Comparison of ENCODE assay signal across 8 cellular contexts in genomic region chr10:110864662-110865140, GRCh38. TPM values are rescaled to one million over a fixed set of nuclear protein-coding genes. Genes with fewer than 3 reads are reported as not detected.
DNase-seq lines count a peak whose midpoint lies in the region; ATAC-seq, FAIRE-seq and TF ChIP-seq lines count a peak whose summit lies in the region.

No MANE protein-coding gene starts in this region.

- no peak overlapping the region for H3K27ac ChIP-seq in trophoblast cell (ENCODE audit: low read depth, low read length)

- no peak overlapping the region for H4K8ac ChIP-seq in trophoblast cell (ENCODE audit: low read depth, low read length)

- no peak overlapping the region for H3K9ac ChIP-seq in trophoblast cell (ENCODE audit: low read length)

- no peak overlapping the region for H3K14ac ChIP-seq in trophoblast cell (ENCODE audit: low read length)

- no peak for TF ChIP-seq CTCF in CD14-positive monocyte (IDR thresholded peaks at IDR 0.05)

- H3K36me3 ChIP-seq in trophoblast cell (ENCODE audit: control insufficient read depth in 1 of 2, insufficient read depth in 2 of 2, low read length in 2 of 2): no peaks in the 10 kb centered on the region

- intact Hi-C loops in CD14-positive monocyte (cut with micrococcal nuclease): no loop called here

- H2BK12ac ChIP-seq in trophoblast cell (ENCODE audit: low read length): peak overlapping the region; percentile 89

- H4K91ac ChIP-seq in trophoblast cell (ENCODE audit: low read depth, low read length): peak overlapping the region; percentile 52

- peak overlapping the region; percentile 95 to 99 (median 98) for H3K27ac Mint-ChIP-seq in CD14-positive monocyte
- peak overlapping the region; percentile 87 to 99 for H3K27ac Mint-ChIP-seq in effector memory CD8-positive, alpha-beta T cell

- H3K27me3 ChIP-seq in trophoblast cell (ENCODE audit: insufficient read depth, low read length): no peaks in the 10 kb centered on the region

- H3K9me3 ChIP-seq in trophoblast cell (ENCODE audit: insufficient read depth, low read depth, low read length): no peaks in the 10 kb centered on the region

- no peak overlapping the region for H3K4me2 ChIP-seq in trophoblast cell (ENCODE audit: low read length)

- H3K4me3 Mint-ChIP-seq in CD14-positive monocyte: peak overlapping the region; percentile 58 to 91
- H3K4me3 Mint-ChIP-seq in effector memory CD8-positive, alpha-beta T cell: peak overlapping the region; percentile 82 to 87

- no peak overlapping the region for H2BK120ac ChIP-seq in trophoblast cell (ENCODE audit: insufficient read depth, low read length, poor library complexity)

- H3K9me3 Mint-ChIP-seq in CD14-positive monocyte: no peaks in the 10 kb centered on the region
- H3K9me3 Mint-ChIP-seq in effector memory CD8-positive, alpha-beta T cell: no peaks in the 10 kb centered on the region

- H3K23ac ChIP-seq in trophoblast cell (ENCODE audit: low read length): no peak overlapping the region

- H3K18ac ChIP-seq in trophoblast cell (ENCODE audit: low read length): no peak overlapping the region

- no peak overlapping the region for H4K12ac ChIP-seq in trophoblast cell (ENCODE audit: low read depth, low read length)

- H3K79me1 ChIP-seq in trophoblast cell (ENCODE audit: low read length): peaks cover 5% of the 10 kb centered on the region

- no peak overlapping the region for H2AK5ac ChIP-seq in trophoblast cell (ENCODE audit: low read length)

- peaks cover 0 to 3% (median 0%) of the 10 kb centered on the region in 3 donors for H3K27me3 Mint-ChIP-seq in CD14-positive monocyte (ENCODE audit: low read depth in 3 of 3)
- no peaks in the 10 kb centered on the region for H3K27me3 Mint-ChIP-seq in effector memory CD8-positive, alpha-beta T cell

- no peak overlapping the region for H2AFZ ChIP-seq in trophoblast cell (ENCODE audit: insufficient read depth, low read length, poor library complexity)

- H3K36me3 Mint-ChIP-seq in CD14-positive monocyte: peaks cover 0 to 2% of the 10 kb centered on the region in 2 donors
- peaks cover 12% of the 10 kb centered on the region for H3K36me3 Mint-ChIP-seq in effector memory CD8-positive, alpha-beta T cell (ENCODE audit: insufficient read depth)

- no CpG with 5 or more reads among the region's 6 CpGs for WGBS in trophoblast cell (ENCODE audit: extremely low coverage, insufficient coverage, insufficient read length)

- H3K4me1 ChIP-seq in trophoblast cell (ENCODE audit: control insufficient read depth in 1 of 2, insufficient read depth in 2 of 2, low read length in 2 of 2): peaks cover 5 to 11% of the 10 kb centered on the region in 2 experiments

- no peak overlapping the region for H3K4me3 ChIP-seq in trophoblast cell (ENCODE audit: low read depth, low read length)

- ATAC-seq in HG03196 (IDR thresholded peaks at IDR 0.05; ENCODE audit: unreplicated experiment): peak; percentile 61
- peak; percentile 69 for ATAC-seq in effector memory CD8-positive, alpha-beta T cell (replicated peaks)

- peaks cover 95% of the 10 kb centered on the region for H3K4me1 Mint-ChIP-seq in CD14-positive monocyte
- H3K4me1 Mint-ChIP-seq in effector memory CD8-positive, alpha-beta T cell (ENCODE audit: low read depth in 2 of 2): peaks cover 83 to 94% of the 10 kb centered on the region in 2 donors

- H2BK5ac ChIP-seq in trophoblast cell (ENCODE audit: low read depth, low read length, poor library complexity): no peak overlapping the region

- FAIRE-seq in GM19239 (lab: Jason Lieb, UNC): peak; percentile 99

- H3K4ac ChIP-seq in trophoblast cell (ENCODE audit: low read depth, low read length): no peak overlapping the region

- peak; percentile 74 for DNase-seq in CD14-positive monocyte (ENCODE audit: low spot score)
- no peak for DNase-seq in GM19239 (ENCODE audit: insufficient read length, low spot score)
- DNase-seq in T-helper 1 cell: peak in 4 of 5 donors; percentile 42 to 93 (median 50)
- DNase-seq in effector memory CD8-positive, alpha-beta T cell: peak; percentile 50 to 56 (median 55)
- peak in 1 of 2 donors; percentile 35 for DNase-seq in trophoblast cell
- DNase-seq in SHP77 (lab: John Stamatoyannopoulos, UW): no peak
- DNase-seq in stimulated activated CD4-positive, alpha-beta T cell treated with anti-CD3 and anti-CD28 coated beads, Interleukin-12 subunit alpha, Interleukin-12 subunit beta, amount 100 ng/mL, for 4 hours: no peak

- H3K79me2 ChIP-seq in trophoblast cell (ENCODE audit: control insufficient read depth, insufficient read depth, low read length, poor library complexity): no peaks in the 10 kb centered on the region

RNA-seq across cellular contexts. Expression of gene PDCD4, which starts 7.0 kb away (rescaled TPM):
- polyA plus RNA-seq in CD14-positive monocyte: 10 to 100 TPM; 48.6 to 53.4 TPM
- polyA plus RNA-seq in trophoblast cell (2013): 57.0 and 61.1 TPM in 2 replicates

RNA-seq across cellular contexts. Expression of gene BBIP1, which starts 54.3 kb away (rescaled TPM):
- polyA plus RNA-seq in CD14-positive monocyte: 10 to 100 TPM; 26.6 to 41.1 TPM
- 25.9 and 26.3 TPM in 2 replicates for polyA plus RNA-seq in trophoblast cell (2013)

RNA-seq across cellular contexts. Expression of gene SHOC2, which starts 54.7 kb away (rescaled TPM):
- 10 to 100 TPM; 68.9 to 69.9 TPM for polyA plus RNA-seq in CD14-positive monocyte
- 34.3 and 36.2 TPM in 2 replicates for polyA plus RNA-seq in trophoblast cell (2013)

Comparison
In these comparisons a context has a peak if more than half of its experiments do, and no peak if none do; other contexts are left out.
1. DNase-seq: peak in CD14-positive monocyte (single experiment), T-helper 1 cell (4 of 5) and effector memory CD8-positive, alpha-beta T cell (3 of 3); none in GM19239 (single experiment), SHP77 (0 of 2) and stimulated activated CD4-positive, alpha-beta T cell treated with anti-CD3 and anti-CD28 coated beads, Interleukin-12 subunit alpha, Interleukin-12 subunit beta, amount 100 ng/mL, for 4 hours (single experiment).